In genomic region chr1:25766721-25767436, GRCh38 we compare ENCODE assay signal across 18 cellular contexts. TPM values are rescaled to one million over a fixed set of nuclear protein-coding genes. Genes with fewer than 3 reads are reported as not detected.
DNase-seq lines count a peak whose midpoint lies in the region; ATAC-seq, FAIRE-seq and TF ChIP-seq lines count a peak whose summit lies in the region.
"Had no signal": no experiment of that assay in that cellular context is flagged by ENCODE, and none has a peak within 500 bp of the region (broad histone marks: within the 10 kb centered on the region; RNA-seq: fewer than 3 reads in every experiment).

No MANE protein-coding gene starts in this region.

- H3K4me3 Mint-ChIP-seq in CD4-positive, alpha-beta T cell = peak overlapping the region; percentile 5
- H3K4me3 Mint-ChIP-seq in naive thymus-derived CD8-positive, alpha-beta T cell = peak overlapping the region in 3 of 10 donors; percentile 12 to 47 (median 40)
- H3K4me3 Mint-ChIP-seq in progenitor cell of endocrine pancreas (ENCODE audit: low read depth) = no peak overlapping the region
- H3K4me3 Mint-ChIP-seq: endodermal cell had no signal

- intact Hi-C loops in CD4-positive, alpha-beta T cell (cut with DNase I, micrococcal nuclease) = loop anchor here in 1 of 2 experiments (5.0 kb wide), 1 partner anchor 65 kb away; no protein-coding TSS in a partner anchor
- intact Hi-C loops in kidney (cut with DNase I) = no loop called here

- peaks cover 61% of the 10 kb centered on the region for H3K4me1 Mint-ChIP-seq in CD4-positive, alpha-beta T cell (ENCODE audit: low read depth)
- H3K4me1 Mint-ChIP-seq in naive thymus-derived CD8-positive, alpha-beta T cell = peaks cover 45 to 72% (median 57%) of the 10 kb centered on the region in 4 donors
- peaks cover 20% of the 10 kb centered on the region for H3K4me1 Mint-ChIP-seq in progenitor cell of endocrine pancreas (ENCODE audit: low read depth)

- no peak for ATAC-seq in CD4-positive, alpha-beta T cell (ENCODE audit: poor library complexity)
- ATAC-seq in naive thymus-derived CD8-positive, alpha-beta T cell = no peak
- ATAC-seq: GM12878 had no signal

- H3K27me3 ChIP-seq in CD4-positive, alpha-beta T cell (ENCODE audit: control insufficient read depth, insufficient read depth, low read length) = no peaks in the 10 kb centered on the region
- H3K27me3 ChIP-seq in WERI-Rb-1 (ENCODE audit: insufficient read depth, low read depth, severe bottlenecking) = no peaks in the 10 kb centered on the region
- H3K27me3 ChIP-seq: tibial nerve had no signal

- no peaks in the 10 kb centered on the region for H3K9me3 ChIP-seq in CD4-positive, alpha-beta T cell (ENCODE audit: control insufficient read depth, low read length)
- H3K9me3 ChIP-seq in WERI-Rb-1 (ENCODE audit: severe bottlenecking) (no peaks in the 10 kb centered on the region), kidney (ENCODE audit: control insufficient read depth in 1 of 2, low read length in 2 of 2) (no peaks in the 10 kb centered on the region)
- H3K9me3 ChIP-seq: tibial nerve had no signal

- no peak for TF ChIP-seq CTCF in CD4-positive, alpha-beta T cell (IDR thresholded peaks at IDR 0.05)
- no peak for TF ChIP-seq CTCF in WERI-Rb-1 (IDR thresholded peaks at IDR 0.05; ENCODE audit: low read depth, low read length)
- TF ChIP-seq CTCF in kidney (IDR thresholded peaks at IDR 0.05; ENCODE audit: borderline replicate concordance, extremely low read depth, insufficient read depth) = no peak
- TF ChIP-seq CTCF in progenitor cell of endocrine pancreas (IDR thresholded peaks at IDR 0.05; ENCODE audit: unreplicated experiment) = no peak

- FAIRE-seq in GM12891 (lab: Jason Lieb, UNC) (peak; percentile 69), kidney (lab: Jason Lieb, UNC) (no peak)
- FAIRE-seq: GM12878 had no signal

- H3K27ac ChIP-seq in CD4-positive, alpha-beta T cell (ENCODE audit: low read depth, low read length) = peak overlapping the region; percentile 30
- H3K27ac ChIP-seq in WERI-Rb-1 (peak overlapping the region; percentile 51), kidney (ENCODE audit: low read depth in 2 of 2, low read length in 2 of 2) (peak overlapping the region in 1 of 2 donors; percentile 51)
- H3K27ac ChIP-seq: HL-60, tibial nerve had no signal

- POLR2A ChIA-PET in CD4-positive, alpha-beta T cell (lab: Charles Lee) = interaction anchor here (0.7 to 2.7 kb wide), 4 partner anchors 8 to 150 kb away, joined by 3 to 29 read pairs (median 4); no protein-coding TSS in a partner anchor
- POLR2A ChIA-PET in naive thymus-derived CD8-positive, alpha-beta T cell (lab: Charles Lee) = interaction anchor here (0.6 to 3.5 kb wide), 6 partner anchors 8 to 62 kb away, joined by 3 to 36 read pairs (median 6); no protein-coding TSS in a partner anchor

- H3K9me3 Mint-ChIP-seq in CD4-positive, alpha-beta T cell = no peaks in the 10 kb centered on the region
- no peaks in the 10 kb centered on the region for H3K9me3 Mint-ChIP-seq in naive thymus-derived CD8-positive, alpha-beta T cell
- H3K9me3 Mint-ChIP-seq in progenitor cell of endocrine pancreas (ENCODE audit: low read depth) = no peaks in the 10 kb centered on the region
- H3K9me3 Mint-ChIP-seq: endodermal cell had no signal

- no peak for TF ChIP-seq POLR2A in GM12891 (IDR thresholded peaks at IDR 0.05; ENCODE audit: low read depth, low read length)

- H3K36me3 Mint-ChIP-seq in CD4-positive, alpha-beta T cell (ENCODE audit: low read depth) = peaks cover 80% of the 10 kb centered on the region
- peaks cover 0 to 27% (median 7%) of the 10 kb centered on the region in 3 donors for H3K36me3 Mint-ChIP-seq in naive thymus-derived CD8-positive, alpha-beta T cell
- no peaks in the 10 kb centered on the region for H3K36me3 Mint-ChIP-seq in progenitor cell of endocrine pancreas (ENCODE audit: insufficient read depth)

- H3K9ac ChIP-seq in kidney (ENCODE audit: low read length in 2 of 2) = peak overlapping the region in 1 of 2 donors; percentile 40

- peak overlapping the region; percentile 95 for H3K27ac Mint-ChIP-seq in CD4-positive, alpha-beta T cell
- H3K27ac Mint-ChIP-seq in naive thymus-derived CD8-positive, alpha-beta T cell = peak overlapping the region; percentile 83 to 97 (median 90)
- H3K27ac Mint-ChIP-seq in progenitor cell of endocrine pancreas = no peak overlapping the region

- no peak for DNase-seq in CD4-positive, alpha-beta T cell
- DNase-seq in GM12891 (ENCODE audit: insufficient read length, low spot score) = no peak
- no peak for DNase-seq in WERI-Rb-1
- no peak for DNase-seq in naive thymus-derived CD8-positive, alpha-beta T cell
- no peak for DNase-seq in kidney
- no peak for DNase-seq in progenitor cell of endocrine pancreas (ENCODE audit: low spot score, unreplicated experiment)
- DNase-seq in foreskin melanocyte = no peak
- DNase-seq in AG20443 (ENCODE audit: low spot score) = no peak
- DNase-seq: EL; endodermal cell; glutamatergic neuron; Karpas-422; kidney glomerular epithelial cell; NCI-H2029 treated with DMSO at 0.1 percent for 48 hours; stimulated activated CD4-positive, alpha-beta T cell treated with anti-CD3 and anti-CD28 coated beads, Interleukin-2, amount 100 ng/mL, for 24 hours had no signal

- no peaks in the 10 kb centered on the region for H3K36me3 ChIP-seq in WERI-Rb-1
- no peaks in the 10 kb centered on the region for H3K36me3 ChIP-seq in kidney (ENCODE audit: control insufficient read depth in 1 of 2, insufficient read depth in 2 of 2, low read length in 2 of 2)

- H3K4me1 ChIP-seq in kidney (ENCODE audit: control insufficient read depth in 1 of 2, insufficient read depth in 1 of 2, low read depth in 1 of 2, low read length in 2 of 2) = peaks cover 43 to 44% of the 10 kb centered on the region in 2 donors

- H3K4me3 ChIP-seq in WERI-Rb-1 (ENCODE audit: low read depth, low read length) (no peak overlapping the region), kidney (ENCODE audit: low read length in 2 of 2) (no peak overlapping the region)
- H3K4me3 ChIP-seq: GM12878, tibial nerve had no signal

- CTCF ChIA-PET in CD4-positive, alpha-beta T cell (lab: Charles Lee) = interaction anchor here (1.3 to 1.4 kb wide), 2 partner anchors 12 to 41 kb away, joined by 3 read pairs; no protein-coding TSS in a partner anchor

- H3K27me3 Mint-ChIP-seq in CD4-positive, alpha-beta T cell = no peaks in the 10 kb centered on the region
- H3K27me3 Mint-ChIP-seq in naive thymus-derived CD8-positive, alpha-beta T cell = no peaks in the 10 kb centered on the region
- H3K27me3 Mint-ChIP-seq in progenitor cell of endocrine pancreas = no peaks in the 10 kb centered on the region

TF ChIP-seq in GM12891, 5 proteins besides CTCF, POLR2A, EP300 and RAD21:
- no peak for TF ChIP-seq POU2F2 (IDR thresholded peaks at IDR 0.05; ENCODE audit: low read depth, low read length)
- no peak for TF ChIP-seq TAF1 (IDR thresholded peaks at IDR 0.05; ENCODE audit: low read depth, low read length)
- no peak for TF ChIP-seq PAX5 (IDR thresholded peaks at IDR 0.05; ENCODE audit: insufficient read depth, low read length, severe bottlenecking)
- no peak for TF ChIP-seq POLR2AphosphoS5 (IDR thresholded peaks at IDR 0.05; ENCODE audit: low read depth, low read length)
- no peak for TF ChIP-seq SPI1 (IDR thresholded peaks at IDR 0.05; ENCODE audit: low read depth, low read length)
TF ChIP-seq in GM12891: peak in this region for 0.

RNA-seq across cellular contexts. Expression of gene SELENON, which starts 33.1 kb away (rescaled TPM):
- 10 to 100 TPM; 25.3 to 25.7 TPM for total RNA-seq in CD4-positive, alpha-beta T cell
- polyA plus RNA-seq in GM12891 (2012; ENCODE audit: low read depth, missing spikeins) = 2.9 TPM
- total RNA-seq in naive thymus-derived CD8-positive, alpha-beta T cell = 10 to 100 TPM; 19.2 to 20.4 TPM
- 1 to 10 TPM; 2.6 to 7.0 (median 2.7) TPM for polyA plus RNA-seq in naive thymus-derived CD8-positive, alpha-beta T cell
- total RNA-seq in kidney (116 TPM), progenitor cell of endocrine pancreas (79.8 and 87.1 TPM in 2 replicates)
- 69.3 TPM for polyA plus RNA-seq in kidney (ENCODE audit: insufficient read depth, low read depth, low replicate concordance)

RNA-seq across cellular contexts. Expression of gene MTFR1L, which starts 52.9 kb away (rescaled TPM):
- total RNA-seq in CD4-positive, alpha-beta T cell = 10 to 100 TPM; 25.5 to 28.0 TPM
- polyA plus RNA-seq in GM12891 (2012; ENCODE audit: low read depth, missing spikeins) = 31.3 TPM
- total RNA-seq in naive thymus-derived CD8-positive, alpha-beta T cell = 10 to 100 TPM; 50.0 to 56.4 TPM
- polyA plus RNA-seq in naive thymus-derived CD8-positive, alpha-beta T cell = 10 to 100 TPM; 34.3 to 42.6 (median 40.9) TPM
- total RNA-seq in kidney (66.6 TPM), progenitor cell of endocrine pancreas (55.0 and 58.8 TPM in 2 replicates)
- 108 TPM for polyA plus RNA-seq in kidney (ENCODE audit: insufficient read depth, low read depth, low replicate concordance)
